20 cellular contexts compared by ENCODE assay signal in genomic region chr5:146076455-146076854, GRCh38. TPM values are rescaled to one million over a fixed set of nuclear protein-coding genes. Genes with fewer than 3 reads are reported as not detected.
DNase-seq lines count a peak whose midpoint lies in the region; ATAC-seq, FAIRE-seq and TF ChIP-seq lines count a peak whose summit lies in the region.
"Had no signal": no experiment of that assay in that cellular context is flagged by ENCODE, and none has a peak within 500 bp of the region (broad histone marks: within the 10 kb centered on the region; RNA-seq: fewer than 3 reads in every experiment).

No MANE protein-coding gene starts in this region.

- no peak overlapping the region for H2AK5ac ChIP-seq in H1 (ENCODE audit: low read depth, low read length)

- H4K5ac ChIP-seq in H1 (ENCODE audit: insufficient read length, low read depth, low read length): no peak overlapping the region

- DNase-seq in ELF-1 (ENCODE audit: low read depth, low spot score) (peak; percentile 17), NOMO-1 treated with DMSO at 0.1 percent for 48 hours (lab: John Stamatoyannopoulos, UW; ENCODE audit: unreplicated experiment) (peak; percentile 32), H1 (ENCODE audit: low read depth in 1 of 2, low spot score in 2 of 2) (no peak), occipital lobe (lab: John Stamatoyannopoulos, UW) (no peak), NCI-H1048 (lab: John Stamatoyannopoulos, UW) (no peak), activated T-cell treated with anti-CD3 and anti-CD28 coated beads for 4 hours (no peak)
- DNase-seq: GM23248, kidney, mesenchymal stem cell, NCI-H446 treated with DMSO at 0.1 percent for 48 hours had no signal

- peak overlapping the region; percentile 28; the same call in 1 of the 2 replicates for H2BK12ac ChIP-seq in H1 (ENCODE audit: low read depth, low read length)

- H3K79me2 ChIP-seq in H1 (ENCODE audit: control insufficient read depth in 1 of 2, insufficient read depth in 2 of 2, low read length in 2 of 2): no peaks in the 10 kb centered on the region

- CTCF ChIA-PET in H1 (lab: Charles Lee; ENCODE audit: partially characterized antibody): no interaction called here

- no peak overlapping the region for H2BK15ac ChIP-seq in H1 (ENCODE audit: low read length)

- no peak for TF ChIP-seq EP300 in H1 (IDR thresholded peaks at IDR 0.05; ENCODE audit: borderline replicate concordance in 1 of 2, low read depth in 2 of 2, low read length in 2 of 2)

- no peaks in the 10 kb centered on the region for H4K20me1 ChIP-seq in H1 (replicated peaks in 1 of 2; ENCODE audit: control insufficient read depth in 1 of 2, insufficient read depth in 2 of 2, low read length in 2 of 2)

- POLR2A ChIA-PET in H1 (lab: Charles Lee; ENCODE audit: partially characterized antibody): interaction anchor here (0.6 to 1.1 kb wide), 3 partner anchors 26 to 102 kb away, joined by 3 read pairs; no protein-coding TSS in a partner anchor

- H3K9me3 ChIP-seq in HUES64 (ENCODE audit: insufficient read depth, low read depth, low read length) (no peaks in the 10 kb centered on the region), H1 (ENCODE audit: insufficient read depth in 2 of 2, low read depth in 1 of 2, low read length in 1 of 2) (no peaks in the 10 kb centered on the region)

- H2BK5ac ChIP-seq in H1 (ENCODE audit: low read depth, low read length): peak overlapping the region; percentile 3; the same call in 1 of the 2 replicates

- no peak overlapping the region for H3K23ac ChIP-seq in H1 (ENCODE audit: insufficient read length)

- peak overlapping the region; percentile 26; the same call in 1 of the 2 replicates for H3K4me3 ChIP-seq in HUES64 (ENCODE audit: low read length)
- peak overlapping the region in 1 of 4 experiments; percentile 28; a peak in 1 of 8 replicates for H3K4me3 ChIP-seq in H1 (ENCODE audit: extremely low read depth in 1 of 4, insufficient read depth in 2 of 4, low read depth in 3 of 4, low read length in 4 of 4)
- H3K4me3 ChIP-seq: GM23248 had no signal

- H3K79me1 ChIP-seq in H1 (ENCODE audit: low read depth, low read length): no peaks in the 10 kb centered on the region

- H3K4ac ChIP-seq in H1 (replicated peaks; ENCODE audit: insufficient read length, low read depth, low read length): no peak overlapping the region

- H3K36me3 ChIP-seq in HUES64 (ENCODE audit: insufficient read depth, low read length): no peaks in the 10 kb centered on the region
- no peaks in the 10 kb centered on the region for H3K36me3 ChIP-seq in H1 (ENCODE audit: control insufficient read depth in 2 of 4, insufficient read depth in 4 of 4, low read length in 3 of 4)

- H3K27ac ChIP-seq in HUES64 (ENCODE audit: low read depth, low read length): peak overlapping the region; percentile 19; the same call in 1 of the 2 replicates
- no peak overlapping the region for H3K27ac ChIP-seq in H1 (ENCODE audit: low read depth, low read length)
- H3K27ac ChIP-seq: GM23248, KMS-11 had no signal

- H3K23me2 ChIP-seq in H1 (ENCODE audit: low read depth, low read length): 0 out of 2 replicates have a peak, but pooled peaks cover 5% of the 10 kb centered on the region

- H3K27me3 ChIP-seq in HUES64 (ENCODE audit: insufficient read depth, low read length): peaks cover 9% of the 10 kb centered on the region; the same call in 1 of the 2 replicates
- H3K27me3 ChIP-seq in H1 (replicated peaks in 1 of 4; ENCODE audit: control insufficient read depth in 3 of 4, extremely low read depth in 1 of 4, insufficient read depth in 3 of 4, low read length in 3 of 4): no peaks in the 10 kb centered on the region; a peak in 1 of 7 replicates

- H2BK20ac ChIP-seq in H1 (ENCODE audit: low read length): no peak overlapping the region

- no peak for TF ChIP-seq POLR2A in H1 (IDR thresholded peaks at IDR 0.05; ENCODE audit: control extremely low read depth in 1 of 2, low read depth in 2 of 2, low read length in 2 of 2)

- H3K9ac ChIP-seq in HUES64 (ENCODE audit: low read depth, low read length) (no peak overlapping the region), H1 (replicated peaks in 1 of 4; ENCODE audit: extremely low read depth in 1 of 4, low read depth in 3 of 4, low read length in 3 of 4) (no peak overlapping the region)
- H3K9ac ChIP-seq: GM23248, KMS-11 had no signal

- no peak for TF ChIP-seq RAD21 in H1 (IDR thresholded peaks at IDR 0.05 in 1 of 2, conservative IDR thresholded peaks at IDR 0.05 in 1 of 2; ENCODE audit: low read depth in 2 of 2, low read length in 2 of 2)

- no peak for ATAC-seq in GM21619 (IDR thresholded peaks at IDR 0.05; ENCODE audit: unreplicated experiment)
- ATAC-seq: activated CD4-positive, CD25-positive, alpha-beta regulatory T cell treated with anti-CD3 and anti-CD28 coated beads, Interleukin-2, amount 50 U/mL, for 24 hours; activated T-helper 17 cell treated with anti-CD3 and anti-CD28 coated beads, Interleukin-2, amount 50 U/mL, for 72 hours; esophagus mucosa; natural killer cell treated with Interleukin-12 subunit alpha and Interleukin-12 subunit beta and Interleukin-15 and Interleukin-18, amount 100 ng/mL, for 72 hours; stimulated activated effector memory CD8-positive, alpha-beta T cell treated with anti-CD3 and anti-CD28 coated beads, Interleukin-12 subunit alpha, Interleukin-12 subunit beta, amount 100 ng/mL, for 72 hours had no signal

- no peak overlapping the region for H3K14ac ChIP-seq in H1 (ENCODE audit: insufficient read length)

- H4K8ac ChIP-seq in H1 (ENCODE audit: extremely low read depth, insufficient read depth, low read length): no peak overlapping the region

- H4K91ac ChIP-seq in H1 (replicated peaks; ENCODE audit: insufficient read length, low read length): no peak overlapping the region

- H3K56ac ChIP-seq in H1 (replicated peaks; ENCODE audit: insufficient read length, low read depth, low read length): no peak overlapping the region

- no peak for TF ChIP-seq CTCF in H1 (IDR thresholded peaks at IDR 0.05; ENCODE audit: control extremely low read depth in 1 of 3, insufficient read depth in 1 of 3, low read depth in 1 of 3, low read length in 3 of 3)

- H2BK120ac ChIP-seq in H1 (replicated peaks; ENCODE audit: low read depth, low read length): no peak overlapping the region

- 34% methylated on average over 4 of the region's 4 CpGs for WGBS in HUES64
- WGBS in H1 (ENCODE audit: extremely low coverage in 1 of 2, insufficient coverage in 1 of 2, insufficient read length in 1 of 2, insufficient replicate concordance in 2 of 2, low coverage in 1 of 2, low lambda C conversion rate in 2 of 2, missing lambda C conversion rate in 1 of 2), 2 experiments: 28% methylated on average over 4 of the region's 4 CpGs; no CpG with 5 or more reads in 1 of the 2 experiments

- H3K4me1 ChIP-seq in HUES64 (ENCODE audit: insufficient read depth, low read length) (peaks cover 62% of the 10 kb centered on the region), H1 (replicated peaks in 1 of 4; ENCODE audit: control insufficient read depth in 3 of 4, insufficient read depth in 4 of 4, low read length in 3 of 4) (peaks cover 6 to 37% (median 25%) of the 10 kb centered on the region in 4 experiments; a peak in 6 of 7 replicates)

- FAIRE-seq in H1 (lab: Jason Lieb, UNC): peak; percentile 13
- FAIRE-seq: kidney had no signal

- H3K18ac ChIP-seq in H1 (ENCODE audit: extremely low read depth, low read length): no peak overlapping the region; the same call in 1 of the 2 replicates

- peak overlapping the region; percentile 14 to 53 for H3K4me2 ChIP-seq in H1 (ENCODE audit: insufficient read depth in 1 of 2, low read depth in 2 of 2, low read length in 2 of 2)
- H3K4me2 ChIP-seq: KMS-11 had no signal

- H2AFZ ChIP-seq in H1 (ENCODE audit: low read length): no peak overlapping the region
- H2AFZ ChIP-seq: GM23248 had no signal

TF ChIP-seq in H1, 55 proteins besides CTCF, POLR2A, EP300 and RAD21:
- TF ChIP-seq SRF (IDR thresholded peaks at IDR 0.05; ENCODE audit: low read depth, low read length) (no peak), ASH2L (IDR thresholded peaks at IDR 0.05; ENCODE audit: low read length) (no peak), TAF7 (optimal IDR thresholded peaks at IDR 0.05; ENCODE audit: borderline replicate concordance, low read depth, low read length) (no peak), BACH1 (IDR thresholded peaks at IDR 0.05; ENCODE audit: low read length) (no peak), JUN (IDR thresholded peaks at IDR 0.05; ENCODE audit: low read depth, low read length) (no peak), TEAD4 (IDR thresholded peaks at IDR 0.05; ENCODE audit: low read depth, low read length) (peak; percentile 37; the same call in 1 of the 2 replicates), KDM4A (IDR thresholded peaks at IDR 0.05; ENCODE audit: low read depth, low read length, severe bottlenecking) (no peak), SAP30 (IDR thresholded peaks at IDR 0.05; ENCODE audit: insufficient read depth, insufficient replicate concordance, low read length) (no peak), SIN3A (conservative IDR thresholded peaks at IDR 0.05 in 1 of 2, IDR thresholded peaks at IDR 0.05 in 1 of 2; ENCODE audit: low read depth in 1 of 2, low read length in 2 of 2) (peak; percentile 60 to 76; a peak in 2 of 4 replicates), RFX5 (IDR thresholded peaks at IDR 0.05; ENCODE audit: borderline replicate concordance, low read depth, low read length) (no peak), JUND (IDR thresholded peaks at IDR 0.05; ENCODE audit: low read length) (no peak), BRCA1 (IDR thresholded peaks at IDR 0.05; ENCODE audit: low read depth, low read length) (no peak), EZH2 (IDR thresholded peaks at IDR 0.05; ENCODE audit: low read depth, low read length, severe bottlenecking) (no peak)

RNA-seq across cellular contexts. Expression of gene PLAC8L1, which starts 28.9 kb away (rescaled TPM):
- not detected for polyA plus RNA-seq in HUES64 (2013, experiment 1 of 2)
- not detected for polyA plus RNA-seq in HUES64 (2013, experiment 2 of 2)
- total RNA-seq in H1 (2021; fragmentation: NEBNext Ultra II Directional; extraction: Animal tissue kit (Norgen Biotek cat#: 25700)): 0.92 TPM in 1 of 2 replicates, not detected in the other
- polyA plus RNA-seq in H1 (2011; rRNA removed): 0.42 and 0.99 TPM in 2 replicates
- polyA plus RNA-seq in H1 (2011; cell fraction: cytosol; rRNA removed): 0.74 TPM
- polyA plus RNA-seq in H1 (2011; cell fraction: nucleus; rRNA removed): 1.8 TPM
- polyA plus RNA-seq in H1 (2012, experiment 1 of 2): 0.65 to 1.5 TPM (median 1.1 TPM) in 4 replicates
- polyA plus RNA-seq in H1 (2012, experiment 2 of 2): not detected
- 0.36 TPM for polyA plus RNA-seq in H1 (2013, experiment 1 of 2)
- 0.29 TPM for polyA plus RNA-seq in H1 (2013, experiment 2 of 2)
- 0.35 TPM in 1 of 2 replicates, not detected in the other for polyA minus RNA-seq in H1 (2011; rRNA and poly(A)+ RNA removed)
- polyA minus RNA-seq in H1 (2011; cell fraction: cytosol; rRNA and poly(A)+ RNA removed): not detected
- polyA minus RNA-seq in H1 (2011; cell fraction: nucleus; rRNA and poly(A)+ RNA removed): not detected
- not detected for total RNA-seq in occipital lobe
- total RNA-seq: G401, kidney, RPMI7951 had no signal

Comparison
In these comparisons a context has a peak if more than half of its experiments do, and no peak if none do; other contexts are left out.
1. DNase-seq: peak in ELF-1 (single experiment) and NOMO-1 treated with DMSO at 0.1 percent for 48 hours (single experiment); none in H1 (0 of 2), occipital lobe (single experiment), NCI-H1048 (single experiment) and activated T-cell treated with anti-CD3 and anti-CD28 coated beads for 4 hours (single experiment).